ENCODE assay signal across 8 cellular contexts in the genomic region with DNA sequence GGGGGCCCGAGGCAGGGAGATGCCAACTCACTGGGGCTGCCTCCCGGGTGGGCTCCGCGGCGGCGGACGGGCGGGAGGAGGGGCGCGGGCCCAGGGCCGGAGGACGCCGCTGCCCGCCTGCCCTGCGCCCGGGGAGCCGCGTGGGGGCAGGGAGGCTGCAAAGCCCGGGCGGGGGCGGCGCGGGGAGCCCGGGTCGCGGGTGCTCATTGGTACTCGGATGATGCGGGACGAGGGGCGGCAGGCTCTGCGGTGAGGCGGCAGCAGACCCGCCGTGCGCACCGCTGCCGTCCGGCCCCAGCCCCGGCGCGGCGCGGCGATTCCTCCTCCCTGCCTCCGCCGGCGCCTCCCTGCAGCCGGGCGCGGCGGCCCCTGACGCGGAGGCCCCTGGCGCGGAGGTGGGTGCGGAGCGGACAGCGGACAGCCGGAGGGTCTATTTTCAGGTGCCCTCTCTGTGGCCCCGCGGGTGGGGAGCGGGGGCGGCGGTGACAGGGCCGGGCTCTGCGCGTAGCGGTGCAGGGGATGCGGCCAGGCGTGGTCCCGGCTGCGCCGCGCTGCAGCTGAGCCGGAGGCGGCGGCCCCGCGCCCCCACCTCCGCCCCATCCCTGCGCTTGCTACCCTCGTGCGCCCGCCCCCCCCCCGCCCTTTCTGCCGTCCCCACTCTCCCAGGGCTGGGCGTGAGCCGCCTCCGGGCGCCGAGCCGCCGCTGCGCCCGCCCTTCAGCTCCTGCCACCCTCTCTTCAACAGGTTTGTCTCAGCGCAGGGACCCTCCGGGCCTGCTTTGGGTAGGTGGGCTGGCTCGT. TPM values are rescaled to one million over a fixed set of nuclear protein-coding genes. Genes with fewer than 3 reads are reported as not detected.
A peak's percentile ranks its signal among the peaks of the same experiment; 100 is the strongest.
DNase-seq lines count a peak whose midpoint lies in the region; ATAC-seq and TF ChIP-seq lines count a peak whose summit lies in the region.

No MANE protein-coding gene starts in this region.

- H3K4me1 ChIP-seq in CD8-positive, alpha-beta memory T cell (ENCODE audit: insufficient read depth, low read length), result peaks cover 7% of the 10 kb centered on the region
- peaks cover 11% of the 10 kb centered on the region; the same call in 1 of the 2 replicates for H3K4me1 ChIP-seq in MM.1S (ENCODE audit: low read length)

- peak overlapping the region; percentile 34; the same call in 1 of the 2 replicates for H3K9ac ChIP-seq in MM.1S (ENCODE audit: low read length)

- no peaks in the 10 kb centered on the region for H3K9me3 Mint-ChIP-seq in CD8-positive, alpha-beta memory T cell
- H3K9me3 Mint-ChIP-seq in nephron, result no peaks in the 10 kb centered on the region

- H3K9me2 ChIP-seq in MM.1S (replicated peaks; ENCODE audit: insufficient read depth, low read length), result no peaks in the 10 kb centered on the region

- peaks cover 31% of the 10 kb centered on the region for H3K27me3 ChIP-seq in CD8-positive, alpha-beta memory T cell (ENCODE audit: insufficient read depth, low read length, poor library complexity, severe bottlenecking)
- H3K27me3 ChIP-seq in MM.1S (replicated peaks; ENCODE audit: insufficient read depth, low read length), result no peaks in the 10 kb centered on the region

- H3K79me2 ChIP-seq in MM.1S (ENCODE audit: low read length), result peaks cover 19% of the 10 kb centered on the region

- H3K36me3 Mint-ChIP-seq in CD8-positive, alpha-beta memory T cell, result peaks cover 0 to 6% (median 2%) of the 10 kb centered on the region in 3 donors
- no peaks in the 10 kb centered on the region for H3K36me3 Mint-ChIP-seq in nephron (ENCODE audit: low read depth)

- DNase-seq in CD8-positive, alpha-beta memory T cell, result no peak
- peak; percentile 30 for DNase-seq in MM.1S
- DNase-seq in activated CD8-positive, alpha-beta memory T cell treated with anti-CD3 and anti-CD28 coated beads for 24 hours, result peak; percentile 66
- peak; percentile 44 for DNase-seq in fibroblast of pulmonary artery (ENCODE audit: low read depth)
- no peak for DNase-seq in central memory CD4-positive, alpha-beta T cell

- peak overlapping the region; percentile 27 for H3K4me3 ChIP-seq in CD8-positive, alpha-beta memory T cell (ENCODE audit: low read length)
- peak overlapping the region; percentile 82 for H3K4me3 ChIP-seq in MM.1S (ENCODE audit: low read length)
- H3K4me3 ChIP-seq in fibroblast of pulmonary artery (replicated peaks; ENCODE audit: low read depth, low read length), result peak overlapping the region; percentile 83

- H2AFZ ChIP-seq in MM.1S (ENCODE audit: low read length), result peak overlapping the region; percentile 70

- no peaks in the 10 kb centered on the region for H3K36me3 ChIP-seq in CD8-positive, alpha-beta memory T cell (ENCODE audit: insufficient read depth, low read length)
- no peaks in the 10 kb centered on the region for H3K36me3 ChIP-seq in MM.1S (replicated peaks; ENCODE audit: insufficient read depth, low read length)

- TF ChIP-seq CTCF in MM.1S (IDR thresholded peaks at IDR 0.05; ENCODE audit: low read length), result no peak
- no peak for TF ChIP-seq CTCF in fibroblast of pulmonary artery (IDR thresholded peaks at IDR 0.05; ENCODE audit: low read length, missing control alignments)
- no peak for TF ChIP-seq CTCF in nephron (IDR thresholded peaks at IDR 0.05; ENCODE audit: unreplicated experiment in 3 of 3)

- peaks cover 16 to 27% (median 27%) of the 10 kb centered on the region in 3 donors for H3K4me1 Mint-ChIP-seq in CD8-positive, alpha-beta memory T cell
- H3K4me1 Mint-ChIP-seq in nephron, result peaks cover 38% of the 10 kb centered on the region

- CTCF ChIA-PET in CD8-positive, alpha-beta memory T cell (lab: Charles Lee), result no interaction called here

- peaks cover 13% of the 10 kb centered on the region for H3F3A ChIP-seq in MM.1S (ENCODE audit: insufficient read depth, low read length)

- peak overlapping the region; percentile 93 for H3K4me2 ChIP-seq in MM.1S (ENCODE audit: low read depth, low read length)

- H3K27me3 Mint-ChIP-seq in CD8-positive, alpha-beta memory T cell, result peaks cover 45 to 61% of the 10 kb centered on the region in 2 donors
- peaks cover 9% of the 10 kb centered on the region for H3K27me3 Mint-ChIP-seq in nephron (ENCODE audit: low read depth)

- H4K20me1 ChIP-seq in MM.1S (ENCODE audit: insufficient read depth, low read length), result no peaks in the 10 kb centered on the region

- no peaks in the 10 kb centered on the region for H3K9me3 ChIP-seq in CD8-positive, alpha-beta memory T cell (ENCODE audit: low read length)
- no peaks in the 10 kb centered on the region for H3K9me3 ChIP-seq in MM.1S (replicated peaks; ENCODE audit: insufficient read depth, low read length)

- ATAC-seq in GM19463 (IDR thresholded peaks at IDR 0.05; ENCODE audit: unreplicated experiment) (peak; percentile 35), HG03196 (IDR thresholded peaks at IDR 0.05; ENCODE audit: unreplicated experiment) (no peak)

- no peak overlapping the region for H3K27ac ChIP-seq in CD8-positive, alpha-beta memory T cell (ENCODE audit: low read depth, low read length)
- no peak overlapping the region for H3K27ac ChIP-seq in MM.1S (ENCODE audit: low read length)

- H3K4me3 Mint-ChIP-seq in CD8-positive, alpha-beta memory T cell, result peak overlapping the region in 6 of 7 donors; percentile 84 to 93 (median 90)
- H3K4me3 Mint-ChIP-seq in nephron, result peak overlapping the region; percentile 92 to 99 (median 96)

- POLR2A ChIA-PET in CD8-positive, alpha-beta memory T cell (lab: Charles Lee), result no interaction called here

- no peak overlapping the region for H3K27ac Mint-ChIP-seq in CD8-positive, alpha-beta memory T cell
- H3K27ac Mint-ChIP-seq in nephron, result peak overlapping the region; percentile 88 to 94 (median 90)

RNA-seq across cellular contexts. Expression of a gene that starts 0.6 kb away (rescaled TPM):
- total RNA-seq in CD8-positive, alpha-beta memory T cell, result 10 to 100 TPM; 38.4 to 38.5 TPM
- polyA plus RNA-seq in CD8-positive, alpha-beta memory T cell, result 49.2 TPM

Comparison
In these comparisons a context has a peak if more than half of its experiments do, and no peak if none do; other contexts are left out.
1. DNase-seq: peak in MM.1S (single experiment), activated CD8-positive, alpha-beta memory T cell treated with anti-CD3 and anti-CD28 coated beads for 24 hours (single experiment) and fibroblast of pulmonary artery (single experiment); none in CD8-positive, alpha-beta memory T cell (0 of 5) and central memory CD4-positive, alpha-beta T cell (single experiment).
2. H3K4me3 ChIP-seq: peak in every context shown above with its lines; median percentile 83 in fibroblast of pulmonary artery; 82 in MM.1S; 27 in CD8-positive, alpha-beta memory T cell.
3. H3K27ac Mint-ChIP-seq: peak in nephron (3 of 3); none in CD8-positive, alpha-beta memory T cell (0 of 8).